In genomic region chr17:40101367-40102210, GRCh38 we compare ENCODE assay signal across 8 cellular contexts. TPM values are rescaled to one million over a fixed set of nuclear protein-coding genes. Genes with fewer than 3 reads are reported as not detected.
DNase-seq lines count a peak whose midpoint lies in the region; ATAC-seq and TF ChIP-seq lines count a peak whose summit lies in the region.

No MANE protein-coding gene starts in this region.

- H3K4me3 ChIP-seq in esophagus muscularis mucosa = peak overlapping the region; percentile 70 to 93 (median 74)
- H3K4me3 ChIP-seq in psoas muscle = peak overlapping the region; percentile 98

- POLR2A ChIA-PET in RWPE1 (lab: Yijun Ruan, JAX; ENCODE audit: low non-redundant PET) = interaction anchor here (1.0 kb wide), 2 partner anchors 10 to 123 kb away, joined by 3 to 6 read pairs; no protein-coding TSS in a partner anchor

- H3K27me3 ChIP-seq in esophagus muscularis mucosa = no peaks in the 10 kb centered on the region
- no peaks in the 10 kb centered on the region for H3K27me3 ChIP-seq in psoas muscle (ENCODE audit: insufficient read depth in 3 of 3, low read length in 2 of 3)

- H3K27me3 Mint-ChIP-seq in Calu3 (ENCODE audit: unreplicated experiment) = no peaks in the 10 kb centered on the region

- peaks cover 54% of the 10 kb centered on the region for H3K36me3 Mint-ChIP-seq in Calu3 (ENCODE audit: insufficient read depth, unreplicated experiment)

- no peaks in the 10 kb centered on the region for H3K9me3 Mint-ChIP-seq in Calu3 (ENCODE audit: low read depth, unreplicated experiment)

- H3K4me1 Mint-ChIP-seq in Calu3 (ENCODE audit: low read depth, unreplicated experiment) = peaks cover 97% of the 10 kb centered on the region

- DNase-seq in Calu3 (no peak), RWPE1 (ENCODE audit: low spot score) (no peak), esophagus muscularis mucosa (ENCODE audit: extremely low spot score) (no peak), psoas muscle (no peak), NCI-H748 (lab: John Stamatoyannopoulos, UW; ENCODE audit: unreplicated experiment) (no peak), cortex of kidney (lab: John Stamatoyannopoulos, UW) (no peak)

- intact Hi-C loops in Calu3 (cut with micrococcal nuclease; ENCODE audit: unreplicated experiment) (loop anchor here (1.0 kb wide), 1 partner anchor 67 kb away; no protein-coding TSS in a partner anchor), esophagus muscularis mucosa (cut with DNase I) (no loop called here), psoas muscle (cut with DNase I) (no loop called here)

- no TSS peak for BruUV-seq in Calu3 (replicated peaks; lab: Mats Ljungman, UMichigan)

- TF ChIP-seq CTCF in Calu3 (IDR thresholded peaks at IDR 0.05; ENCODE audit: unreplicated experiment) (no peak), RWPE1 (conservative IDR thresholded peaks at IDR 0.05; ENCODE audit: low read depth) (no peak), esophagus muscularis mucosa (IDR thresholded peaks at IDR 0.05) (no peak), psoas muscle (IDR thresholded peaks at IDR 0.05) (no peak)

- CTCF ChIA-PET in Calu3 (lab: Charles Lee) (interaction anchor here (0.6 to 16.6 kb wide), 58 partner anchors 11 to 937 kb away, joined by 3 to 1006 read pairs (median 5); partner anchors contain the start of genes CASC3, CDC6, CSF3 and ERBB2), RWPE1 (lab: Yijun Ruan, JAX) (interaction anchor here (0.7 kb wide), 1 partner anchor 230 kb away, joined by 6 read pairs; no protein-coding TSS in a partner anchor)

- peak overlapping the region; percentile 98 for H3K27ac ChIP-seq in RWPE1
- H3K27ac ChIP-seq in esophagus muscularis mucosa (replicated peaks in 1 of 4) = peak overlapping the region; percentile 88 to 99 (median 94)
- peak overlapping the region; percentile 99 for H3K27ac ChIP-seq in psoas muscle

- H3K4me1 ChIP-seq in esophagus muscularis mucosa (peaks cover 79 to 87% (median 83%) of the 10 kb centered on the region in 4 donors), psoas muscle (peaks cover 70% of the 10 kb centered on the region)

- peak overlapping the region; percentile 85 for H3K27ac Mint-ChIP-seq in Calu3 (ENCODE audit: unreplicated experiment)

- ATAC-seq in psoas muscle = no peak
- ATAC-seq in GM19328 (IDR thresholded peaks at IDR 0.05; ENCODE audit: unreplicated experiment) = no peak
- no peak for ATAC-seq in GM21619 (IDR thresholded peaks at IDR 0.05; ENCODE audit: unreplicated experiment)

- no peak for TF ChIP-seq EP300 in esophagus muscularis mucosa (IDR thresholded peaks at IDR 0.05)

- H3K9me3 ChIP-seq in esophagus muscularis mucosa (no peaks in the 10 kb centered on the region), psoas muscle (no peaks in the 10 kb centered on the region)

- H3K36me3 ChIP-seq in esophagus muscularis mucosa (peaks cover 6 to 10% (median 7%) of the 10 kb centered on the region in 4 donors), psoas muscle (ENCODE audit: insufficient read depth in 1 of 2, low read depth in 1 of 2) (peaks cover 1 to 17% of the 10 kb centered on the region in 2 donors)

- peak overlapping the region; percentile 80 for H3K4me3 Mint-ChIP-seq in Calu3 (ENCODE audit: low read depth, unreplicated experiment)

- WGBS in esophagus muscularis mucosa = 73% methylated on average over 16 of the region's 16 CpGs
- WGBS in psoas muscle, 3 donors = 62 to 73% (median 73%) methylated on average over 16 of the region's 16 CpGs

- no peak for TF ChIP-seq POLR2A in esophagus muscularis mucosa (IDR thresholded peaks at IDR 0.05; ENCODE audit: low read depth)

RNA-seq across cellular contexts. Expression of gene NR1D1, which starts 1.2 kb away (rescaled TPM):
- total RNA-seq in Calu3 (2022) (35.0 and 36.4 TPM in 2 replicates), esophagus muscularis mucosa (10 to 100 TPM in 3 of 4 donors, 1 to 10 TPM in 1; 6.1 to 24.2 (median 14.5) TPM), psoas muscle (10 to 100 TPM; 29.4 to 88.7 (median 51.0) TPM)
- 10 to 100 TPM; 21.4 to 41.6 (median 24.4) TPM for polyA plus RNA-seq in psoas muscle

RNA-seq across cellular contexts. Expression of gene MSL1, which starts 20.2 kb away (rescaled TPM):
- 505 and 524 TPM in 2 replicates for total RNA-seq in Calu3 (2022)
- total RNA-seq in esophagus muscularis mucosa = 10 to 100 TPM; 64.1 to 86.8 (median 72.2) TPM
- total RNA-seq in psoas muscle = 10 to 100 TPM; 63.3 to 75.6 (median 69.0) TPM
- 10 to 100 TPM; 48.6 to 84.7 (median 56.4) TPM for polyA plus RNA-seq in psoas muscle

RNA-seq across cellular contexts. Expression of gene CASC3, which starts 38.7 kb away (rescaled TPM):
- total RNA-seq in Calu3 (2022) (541 and 621 TPM in 2 replicates), esophagus muscularis mucosa (100 to 1,000 TPM in 2 of 4 donors, 10 to 100 TPM in 2; 77.2 to 103 (median 95.5) TPM), psoas muscle (10 to 100 TPM; 43.9 to 76.7 (median 57.1) TPM)
- polyA plus RNA-seq in psoas muscle = 10 to 100 TPM; 34.5 to 53.6 (median 38.6) TPM

RNA-seq across cellular contexts. Expression of gene THRA, which starts 38.8 kb away (rescaled TPM):
- total RNA-seq in Calu3 (2022) = 107 and 133 TPM in 2 replicates
- total RNA-seq in esophagus muscularis mucosa = 100 to 1,000 TPM in 2 of 4 donors, 10 to 100 TPM in 2; 69.7 to 112 (median 85.2) TPM
- total RNA-seq in psoas muscle = 10 to 100 TPM; 39.5 to 55.1 (median 42.9) TPM
- 10 to 100 TPM in 2 of 3 donors, 1 to 10 TPM in 1; 9.5 to 60.0 (median 29.0) TPM for polyA plus RNA-seq in psoas muscle

RNA-seq across cellular contexts. Expression of gene MED24, which starts 47.4 kb away (rescaled TPM):
- total RNA-seq in Calu3 (2022) (679 and 725 TPM in 2 replicates), esophagus muscularis mucosa (10 to 100 TPM; 33.6 to 43.6 (median 37.4) TPM), psoas muscle (100 to 1,000 TPM in 2 of 4 donors, 10 to 100 TPM in 2; 56.3 to 120 (median 87.9) TPM)
- polyA plus RNA-seq in psoas muscle = 100 to 1,000 TPM in 1 of 3 donors, 10 to 100 TPM in 2; 51.1 to 115 (median 55.9) TPM
